In genomic region chr4:139857977-139858376, GRCh38 we compare ENCODE assay signal across 13 cellular contexts.
"Had no signal": no experiment of that assay in that cellular context is flagged by ENCODE, and none has a peak within 500 bp of the region (broad histone marks: within the 10 kb centered on the region; RNA-seq: fewer than 3 reads in every experiment).

No MANE protein-coding gene starts in this region.

- H3K27ac ChIP-seq: epithelial cell of prostate, left ventricle myocardium inferior, thyroid gland, vagina had no signal

- H3K4me1 Mint-ChIP-seq: central memory CD8-positive, alpha-beta T cell had no signal

- H3K4me1 ChIP-seq: left ventricle myocardium inferior, thyroid gland had no signal

- ATAC-seq: gastroesophageal sphincter had no signal

- H3K4me3 ChIP-seq: gastroesophageal sphincter, left ventricle myocardium inferior, thyroid gland, vagina had no signal

- H3K9me3 Mint-ChIP-seq: central memory CD8-positive, alpha-beta T cell had no signal

- H3K27me3 ChIP-seq: gastroesophageal sphincter, neutrophil, thyroid gland, vagina had no signal

- H3K36me3 ChIP-seq: gastroesophageal sphincter, left ventricle myocardium inferior, neutrophil, thyroid gland, vagina had no signal

- H3K9me3 ChIP-seq: gastroesophageal sphincter, left ventricle myocardium inferior, neutrophil, thyroid gland, vagina had no signal

- H3K4me3 Mint-ChIP-seq: central memory CD8-positive, alpha-beta T cell had no signal

- FAIRE-seq: keratinocyte, small intestine had no signal

- DNase-seq: activated CD4-positive, alpha-beta T cell treated with anti-CD3 and anti-CD28 coated beads, Interleukin-2, amount 50 U/mL, for 4 hours; activated naive CD4-positive, alpha-beta T cell treated with Interleukin-2 at 50 U/mL for 16 hours; effector memory CD4-positive, alpha-beta T cell; left ventricle myocardium inferior; mesenchymal stem cell; small intestine; thyroid gland had no signal
